Comparison of ENCODE assay signal across 14 cellular contexts in genomic region chr11:3046190-3046589, GRCh38. TPM values are rescaled to one million over a fixed set of nuclear protein-coding genes. Genes with fewer than 3 reads are reported as not detected.
DNase-seq lines count a peak whose midpoint lies in the region; FAIRE-seq and TF ChIP-seq lines count a peak whose summit lies in the region.
"Had no signal": no experiment of that assay in that cellular context is flagged by ENCODE, and none has a peak within 500 bp of the region (broad histone marks: within the 10 kb centered on the region; RNA-seq: fewer than 3 reads in every experiment).

No MANE protein-coding gene starts in this region.

- H3K36me3 ChIP-seq in bronchial epithelial cell (ENCODE audit: control insufficient read depth, insufficient read depth, low read length): peaks cover 52% of the 10 kb centered on the region

- TF ChIP-seq CTCF in HFF-Myc (IDR thresholded peaks at IDR 0.05; ENCODE audit: low read depth, low read length, missing control alignments): peak; percentile 16
- TF ChIP-seq CTCF in bronchial epithelial cell (IDR thresholded peaks at IDR 0.05; ENCODE audit: insufficient read depth, low read length, severe bottlenecking): peak; percentile 31

- no peak for FAIRE-seq in bronchial epithelial cell (lab: Jason Lieb, UNC)
- FAIRE-seq: D721Med had no signal

- peak; percentile 4 for DNase-seq in COLO668 (lab: John Stamatoyannopoulos, UW; ENCODE audit: unreplicated experiment)
- no peak for DNase-seq in HFF-Myc (ENCODE audit: extremely low read depth, low read depth)
- DNase-seq in bronchial epithelial cell (ENCODE audit: low read depth): no peak
- peak; percentile 29 for DNase-seq in left kidney (ENCODE audit: low read depth, low spot score)
- DNase-seq in UCSD-AML1 (lab: John Stamatoyannopoulos, UW; ENCODE audit: unreplicated experiment): no peak
- no peak for DNase-seq in kidney glomerular epithelial cell (lab: John Stamatoyannopoulos, UW)
- DNase-seq in activated naive CD4-positive, alpha-beta T cell (lab: John Stamatoyannopoulos, UW): no peak
- no peak for DNase-seq in stimulated activated CD4-positive, alpha-beta T cell treated with anti-CD3 and anti-CD28 coated beads, Interleukin-12 subunit alpha, Interleukin-12 subunit beta, amount 100 ng/mL, for 4 hours
- DNase-seq: activated CD4-positive, alpha-beta T cell treated with anti-CD3 and anti-CD28 coated beads, Interleukin-2, amount 50 U/mL, for 1 hour; activated gamma-delta T cell treated with Interleukin-2 at 50 U/mL for 16 hours; naive thymus-derived CD8-positive, alpha-beta T cell; NCI-H1930; NK-92 treated with Interleukin-12 subunit alpha and Interleukin-12 subunit beta, amount 100 ng/mL, for 24 hours had no signal

- H3K27me3 ChIP-seq in bronchial epithelial cell (ENCODE audit: control insufficient read depth, insufficient read depth, low read length): no peaks in the 10 kb centered on the region

- H3K4me3 ChIP-seq in HFF-Myc (replicated peaks; ENCODE audit: low read depth, low read length) (no peak overlapping the region), bronchial epithelial cell (ENCODE audit: low read depth, low read length) (no peak overlapping the region)

RNA-seq across cellular contexts. Expression of gene CARS1, which starts 11.0 kb away (rescaled TPM):
- 113 and 125 TPM in 2 replicates for total RNA-seq in bronchial epithelial cell

RNA-seq across cellular contexts. Expression of gene NAP1L4, which starts 54.1 kb away (rescaled TPM):
- 101 and 179 TPM in 2 replicates for total RNA-seq in bronchial epithelial cell

Comparison
In these comparisons a context has a peak if more than half of its experiments do, and no peak if none do; other contexts are left out.
1. DNase-seq: peak in COLO668 (single experiment) and left kidney (single experiment); none in HFF-Myc (single experiment), bronchial epithelial cell (single experiment), UCSD-AML1 (single experiment), kidney glomerular epithelial cell (single experiment), activated naive CD4-positive, alpha-beta T cell (0 of 4) and stimulated activated CD4-positive, alpha-beta T cell treated with anti-CD3 and anti-CD28 coated beads, Interleukin-12 subunit alpha, Interleukin-12 subunit beta, amount 100 ng/mL, for 4 hours (single experiment).